1 cellular context compared by ENCODE assay signal in the genomic region with DNA sequence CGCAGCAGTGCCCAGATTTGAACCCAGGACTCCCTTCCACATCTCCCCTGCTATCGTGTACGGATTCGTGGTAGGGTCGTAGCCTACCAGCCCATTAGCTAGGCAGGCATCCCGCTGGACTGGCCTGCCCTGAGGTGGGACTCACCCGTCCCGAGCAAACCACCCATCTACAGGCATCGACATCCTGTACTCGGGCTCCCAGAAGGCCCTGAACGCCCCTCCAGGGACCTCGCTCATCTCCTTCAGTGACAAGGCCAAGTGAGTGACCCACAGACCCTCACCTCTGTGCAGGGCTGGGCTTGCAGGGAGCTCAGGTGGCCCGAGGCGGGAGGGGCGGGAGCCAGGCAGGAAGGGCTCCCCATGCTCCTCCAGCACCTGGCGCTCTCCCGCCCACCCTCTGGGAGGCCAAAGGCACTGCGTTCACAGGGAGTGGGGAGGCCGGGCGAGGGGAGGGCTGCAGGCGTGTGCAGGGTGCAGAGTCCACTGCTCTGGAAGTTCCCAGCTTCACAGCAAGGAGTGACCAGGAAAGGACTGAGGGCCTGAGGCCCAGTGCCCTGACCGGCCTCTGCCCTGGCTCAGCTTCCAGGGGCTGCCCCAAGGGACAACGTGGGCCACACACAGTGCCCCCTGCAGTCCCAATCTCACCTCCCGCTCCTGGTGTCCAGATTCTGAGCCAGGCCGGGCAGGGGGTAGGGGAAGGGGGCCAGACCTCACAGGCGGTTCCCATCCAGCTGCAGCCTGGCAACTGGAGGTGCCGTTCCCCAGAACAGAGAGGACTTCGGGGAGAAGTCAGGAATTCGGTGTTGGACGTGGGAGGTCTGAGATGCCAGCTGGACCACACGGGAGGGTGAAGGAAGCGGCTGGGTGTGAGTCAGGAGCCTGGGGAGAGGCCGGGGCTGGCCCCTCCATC.
TF ChIP-seq lines count a peak whose summit lies in the region.

No MANE protein-coding gene starts in this region.

TF ChIP-seq in HepG2, 621 proteins besides CTCF, POLR2A, EP300 and RAD21 (continued from another document and continues in another):
- 0 out of 2 replicates have a peak, but pooled peaks have one; percentile 50 for TF ChIP-seq ZNF335 (CRISPR knock-in tag; IDR thresholded peaks at IDR 0.05)
- peak; percentile 79 for TF ChIP-seq ZKSCAN8 (CRISPR knock-in tag; IDR thresholded peaks at IDR 0.05; ENCODE audit: borderline replicate concordance)
- TF ChIP-seq, protein P1, sequence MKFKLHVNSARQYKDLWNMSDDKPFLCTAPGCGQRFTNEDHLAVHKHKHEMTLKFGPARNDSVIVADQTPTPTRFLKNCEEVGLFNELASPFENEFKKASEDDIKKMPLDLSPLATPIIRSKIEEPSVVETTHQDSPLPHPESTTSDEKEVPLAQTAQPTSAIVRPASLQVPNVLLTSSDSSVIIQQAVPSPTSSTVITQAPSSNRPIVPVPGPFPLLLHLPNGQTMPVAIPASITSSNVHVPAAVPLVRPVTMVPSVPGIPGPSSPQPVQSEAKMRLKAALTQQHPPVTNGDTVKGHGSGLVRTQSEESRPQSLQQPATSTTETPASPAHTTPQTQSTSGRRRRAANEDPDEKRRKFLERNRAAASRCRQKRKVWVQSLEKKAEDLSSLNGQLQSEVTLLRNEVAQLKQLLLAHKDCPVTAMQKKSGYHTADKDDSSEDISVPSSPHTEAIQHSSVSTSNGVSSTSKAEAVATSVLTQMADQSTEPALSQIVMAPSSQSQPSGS (CRISPR knock-in tag; IDR thresholded peaks at IDR 0.05): peak; percentile 88
- TF ChIP-seq CBFB (CRISPR knock-in tag; IDR thresholded peaks at IDR 0.05): no peak; the same call in none of the 2 replicates
- peak; percentile 75; the same call in 1 of the 2 replicates for TF ChIP-seq RFXAP (CRISPR knock-in tag; IDR thresholded peaks at IDR 0.05; ENCODE audit: borderline replicate concordance)
- TF ChIP-seq NFKBIZ (CRISPR knock-in tag; IDR thresholded peaks at IDR 0.05): 0 out of 2 replicates have a peak, but pooled peaks have one; percentile 31
- TF ChIP-seq ZNF83 (CRISPR knock-in tag; IDR thresholded peaks at IDR 0.05; ENCODE audit: borderline replicate concordance): no peak
- TF ChIP-seq DPF2 (CRISPR knock-in tag; IDR thresholded peaks at IDR 0.05; ENCODE audit: borderline replicate concordance, low read depth): peak; percentile 89
- no peak for TF ChIP-seq ZNF557 (CRISPR knock-in tag; IDR thresholded peaks at IDR 0.05)
- no peak for TF ChIP-seq ZNF207 (IDR thresholded peaks at IDR 0.05; ENCODE audit: borderline replicate concordance)
- TF ChIP-seq NFATC3 (CRISPR knock-in tag; IDR thresholded peaks at IDR 0.05): no peak
- no peak for TF ChIP-seq MATR3 (CRISPR knock-in tag; IDR thresholded peaks at IDR 0.05)
- TF ChIP-seq STAG1 (CRISPR knock-in tag; IDR thresholded peaks at IDR 0.05): peak; percentile 54
- no peak for TF ChIP-seq ZNF432 (CRISPR knock-in tag; IDR thresholded peaks at IDR 0.05; ENCODE audit: borderline replicate concordance)
- TF ChIP-seq AGO2 (optimal IDR thresholded peaks at IDR 0.05; ENCODE audit: low read depth, low read length): peak; percentile 81
- TF ChIP-seq ZBTB33 (CRISPR knock-in tag; IDR thresholded peaks at IDR 0.05): peak; percentile 86; the same call in 1 of the 2 replicates
- TF ChIP-seq HIC2 (CRISPR knock-in tag; IDR thresholded peaks at IDR 0.05; ENCODE audit: low read depth): peak; percentile 98
- TF ChIP-seq SMAD3 (CRISPR knock-in tag; IDR thresholded peaks at IDR 0.05): peak; percentile 74; the same call in 1 of the 2 replicates
- TF ChIP-seq ZNF382 (CRISPR knock-in tag; IDR thresholded peaks at IDR 0.05; ENCODE audit: borderline replicate concordance): no peak
- TF ChIP-seq, protein P2, sequence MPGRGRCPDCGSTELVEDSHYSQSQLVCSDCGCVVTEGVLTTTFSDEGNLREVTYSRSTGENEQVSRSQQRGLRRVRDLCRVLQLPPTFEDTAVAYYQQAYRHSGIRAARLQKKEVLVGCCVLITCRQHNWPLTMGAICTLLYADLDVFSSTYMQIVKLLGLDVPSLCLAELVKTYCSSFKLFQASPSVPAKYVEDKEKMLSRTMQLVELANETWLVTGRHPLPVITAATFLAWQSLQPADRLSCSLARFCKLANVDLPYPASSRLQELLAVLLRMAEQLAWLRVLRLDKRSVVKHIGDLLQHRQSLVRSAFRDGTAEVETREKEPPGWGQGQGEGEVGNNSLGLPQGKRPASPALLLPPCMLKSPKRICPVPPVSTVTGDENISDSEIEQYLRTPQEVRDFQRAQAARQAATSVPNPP (CRISPR knock-in tag; IDR thresholded peaks at IDR 0.05): no peak
- peak; percentile 97 for TF ChIP-seq RXRB (CRISPR knock-in tag; IDR thresholded peaks at IDR 0.05; ENCODE audit: borderline replicate concordance)
- TF ChIP-seq KLF12 (CRISPR knock-in tag; IDR thresholded peaks at IDR 0.05; ENCODE audit: borderline replicate concordance): no peak
- TF ChIP-seq CAMTA2 (CRISPR knock-in tag; IDR thresholded peaks at IDR 0.05; ENCODE audit: borderline replicate concordance): peak; percentile 35; the same call in 1 of the 2 replicates
- TF ChIP-seq SALL1 (CRISPR knock-in tag; IDR thresholded peaks at IDR 0.05): peak; percentile 99
- TF ChIP-seq KDM4B (CRISPR knock-in tag; IDR thresholded peaks at IDR 0.05): peak; percentile 86
- no peak for TF ChIP-seq PHB2 (IDR thresholded peaks at IDR 0.05; ENCODE audit: partially characterized antibody)
- TF ChIP-seq ZNF782 (CRISPR knock-in tag; IDR thresholded peaks at IDR 0.05; ENCODE audit: borderline replicate concordance): no peak; the same call in 1 of the 2 replicates
- no peak for TF ChIP-seq ZNF7 (CRISPR knock-in tag; IDR thresholded peaks at IDR 0.05)
- TF ChIP-seq, protein P3, sequence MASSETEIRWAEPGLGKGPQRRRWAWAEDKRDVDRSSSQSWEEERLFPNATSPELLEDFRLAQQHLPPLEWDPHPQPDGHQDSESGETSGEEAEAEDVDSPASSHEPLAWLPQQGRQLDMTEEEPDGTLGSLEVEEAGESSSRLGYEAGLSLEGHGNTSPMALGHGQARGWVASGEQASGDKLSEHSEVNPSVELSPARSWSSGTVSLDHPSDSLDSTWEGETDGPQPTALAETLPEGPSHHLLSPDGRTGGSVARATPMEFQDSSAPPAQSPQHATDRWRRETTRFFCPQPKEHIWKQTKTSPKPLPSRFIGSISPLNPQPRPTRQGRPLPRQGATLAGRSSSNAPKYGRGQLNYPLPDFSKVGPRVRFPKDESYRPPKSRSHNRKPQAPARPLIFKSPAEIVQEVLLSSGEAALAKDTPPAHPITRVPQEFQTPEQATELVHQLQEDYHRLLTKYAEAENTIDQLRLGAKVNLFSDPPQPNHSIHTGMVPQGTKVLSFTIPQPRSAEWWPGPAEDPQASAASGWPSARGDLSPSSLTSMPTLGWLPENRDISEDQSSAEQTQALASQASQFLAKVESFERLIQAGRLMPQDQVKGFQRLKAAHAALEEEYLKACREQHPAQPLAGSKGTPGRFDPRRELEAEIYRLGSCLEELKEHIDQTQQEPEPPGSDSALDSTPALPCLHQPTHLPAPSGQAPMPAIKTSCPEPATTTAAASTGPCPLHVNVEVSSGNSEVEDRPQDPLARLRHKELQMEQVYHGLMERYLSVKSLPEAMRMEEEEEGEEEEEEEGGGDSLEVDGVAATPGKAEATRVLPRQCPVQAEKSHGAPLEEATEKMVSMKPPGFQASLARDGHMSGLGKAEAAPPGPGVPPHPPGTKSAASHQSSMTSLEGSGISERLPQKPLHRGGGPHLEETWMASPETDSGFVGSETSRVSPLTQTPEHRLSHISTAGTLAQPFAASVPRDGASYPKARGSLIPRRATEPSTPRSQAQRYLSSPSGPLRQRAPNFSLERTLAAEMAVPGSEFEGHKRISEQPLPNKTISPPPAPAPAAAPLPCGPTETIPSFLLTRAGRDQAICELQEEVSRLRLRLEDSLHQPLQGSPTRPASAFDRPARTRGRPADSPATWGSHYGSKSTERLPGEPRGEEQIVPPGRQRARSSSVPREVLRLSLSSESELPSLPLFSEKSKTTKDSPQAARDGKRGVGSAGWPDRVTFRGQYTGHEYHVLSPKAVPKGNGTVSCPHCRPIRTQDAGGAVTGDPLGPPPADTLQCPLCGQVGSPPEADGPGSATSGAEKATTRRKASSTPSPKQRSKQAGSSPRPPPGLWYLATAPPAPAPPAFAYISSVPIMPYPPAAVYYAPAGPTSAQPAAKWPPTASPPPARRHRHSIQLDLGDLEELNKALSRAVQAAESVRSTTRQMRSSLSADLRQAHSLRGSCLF (CRISPR knock-in tag; IDR thresholded peaks at IDR 0.05; ENCODE audit: borderline replicate concordance): no peak
- no peak; the same call in 1 of the 2 replicates for TF ChIP-seq CREB3 (CRISPR knock-in tag; IDR thresholded peaks at IDR 0.05)
- no peak for TF ChIP-seq ZNF674 (CRISPR knock-in tag; IDR thresholded peaks at IDR 0.05; ENCODE audit: low read depth)
- TF ChIP-seq ZFAT (CRISPR knock-in tag; conservative IDR thresholded peaks at IDR 0.05): no peak
- peak; percentile 87 for TF ChIP-seq THRA (CRISPR knock-in tag; IDR thresholded peaks at IDR 0.05; ENCODE audit: borderline replicate concordance)
- no peak; the same call in 1 of the 2 replicates for TF ChIP-seq ZNF639 (CRISPR knock-in tag; conservative IDR thresholded peaks at IDR 0.05)
- TF ChIP-seq SIN3B (IDR thresholded peaks at IDR 0.05; ENCODE audit: low read length): no peak
- TF ChIP-seq ZNF281 (CRISPR knock-in tag; IDR thresholded peaks at IDR 0.05; ENCODE audit: borderline replicate concordance): no peak; the same call in 1 of the 2 replicates
- no peak for TF ChIP-seq SMARCE1 (IDR thresholded peaks at IDR 0.05; ENCODE audit: borderline replicate concordance)
- TF ChIP-seq HNRNPUL1 (IDR thresholded peaks at IDR 0.05; ENCODE audit: low read depth, low read length): no peak
- TF ChIP-seq ELF4 (CRISPR knock-in tag; IDR thresholded peaks at IDR 0.05; ENCODE audit: borderline replicate concordance): no peak
